ENCODE assay signal across 11 cellular contexts in the genomic region with DNA sequence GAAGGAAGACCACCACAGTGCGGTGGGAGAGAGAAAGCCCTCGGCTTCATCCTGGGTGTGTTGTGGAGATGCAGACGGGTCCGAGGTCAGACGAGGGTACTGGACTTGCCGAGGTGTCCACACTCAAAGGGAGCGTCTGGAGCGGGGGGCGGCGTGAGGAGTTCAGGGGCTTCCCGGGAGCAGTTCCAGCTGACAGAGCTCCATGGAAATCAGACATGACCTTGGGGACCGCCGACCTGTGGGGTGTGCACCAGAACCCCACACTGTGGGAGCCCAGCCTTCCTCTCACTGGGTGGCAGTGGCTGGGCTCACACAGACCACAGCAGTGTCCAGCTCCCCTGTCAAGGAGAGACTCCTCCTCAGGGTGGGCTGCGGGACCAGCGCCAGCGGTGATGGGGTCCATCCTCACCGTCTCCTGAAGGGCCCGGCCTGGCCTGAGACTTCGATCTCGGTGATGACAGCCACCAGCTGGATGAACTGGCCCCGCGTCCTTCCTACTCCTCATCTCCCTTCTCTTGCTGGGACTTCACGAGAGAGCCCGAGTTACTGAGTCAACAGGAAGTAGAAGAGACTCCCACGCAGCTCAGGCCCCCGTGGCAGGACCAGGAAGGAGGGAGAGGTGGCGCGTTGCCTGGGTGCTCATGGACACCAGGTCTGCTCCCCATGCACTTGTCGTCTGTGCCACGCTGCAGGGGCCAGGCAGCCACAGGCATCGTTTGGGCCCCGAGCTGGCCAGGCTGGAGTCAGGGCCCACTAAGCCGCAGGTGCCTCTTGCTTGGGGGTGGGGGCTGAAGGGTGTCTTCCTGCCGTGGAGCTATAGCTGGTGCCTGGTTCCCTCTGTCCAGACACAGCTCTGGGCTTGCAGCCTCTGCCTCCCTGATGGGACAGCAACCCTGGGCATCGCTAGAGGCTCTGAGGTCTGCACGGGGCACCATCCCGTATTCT.
DNase-seq lines count a peak whose midpoint lies in the region; ATAC-seq and TF ChIP-seq lines count a peak whose summit lies in the region.
"Had no signal": no experiment of that assay in that cellular context is flagged by ENCODE, and none has a peak within 500 bp of the region (broad histone marks: within the 10 kb centered on the region; RNA-seq: fewer than 3 reads in every experiment).

No MANE protein-coding gene starts in this region.

- H3K9me3 Mint-ChIP-seq in activated CD4-positive, alpha-beta T cell treated with anti-CD3 and anti-CD28 coated beads for 36 hours (ENCODE audit: low read depth) = peaks cover 7% of the 10 kb centered on the region
- peaks cover 6% of the 10 kb centered on the region for H3K9me3 Mint-ChIP-seq in stimulated activated memory B cell treated with anti-CD40 and anti-IgM and Interleukin-4, amounts not matched to agents 10 μg/mL and 1 μg/mL and 100 μg/mL, for 72 hours
- H3K9me3 Mint-ChIP-seq in activated T-helper 2 cell treated with anti-CD3 and anti-CD28 coated beads, Interferon-gamma antibody, Interleukin-2, Interleukin-4, amounts not matched to agents 10 μg/mL and 5 μg/mL and 100 μg/mL, durations not matched to agents 14 hours and 24 hours and 36 hours = peaks cover 8% of the 10 kb centered on the region

- POLR2A ChIA-PET in activated CD4-positive, alpha-beta T cell treated with anti-CD3 and anti-CD28 coated beads for 36 hours (lab: Charles Lee) = no interaction called here

- H3K27me3 Mint-ChIP-seq in activated CD4-positive, alpha-beta T cell treated with anti-CD3 and anti-CD28 coated beads for 36 hours = no peaks in the 10 kb centered on the region
- H3K27me3 Mint-ChIP-seq in stimulated activated memory B cell treated with anti-CD40 and anti-IgM and Interleukin-4, amounts not matched to agents 10 μg/mL and 1 μg/mL and 100 μg/mL, for 72 hours = no peaks in the 10 kb centered on the region
- H3K27me3 Mint-ChIP-seq in activated T-helper 2 cell treated with anti-CD3 and anti-CD28 coated beads, Interferon-gamma antibody, Interleukin-2, Interleukin-4, amounts not matched to agents 10 μg/mL and 5 μg/mL and 100 μg/mL, durations not matched to agents 14 hours and 24 hours and 36 hours (ENCODE audit: low read depth) = no peaks in the 10 kb centered on the region

- no peak for TF ChIP-seq CTCF in right atrium auricular region (IDR thresholded peaks at IDR 0.05)

- H3K4me3 ChIP-seq in SJSA1 (no peak overlapping the region), right atrium auricular region (no peak overlapping the region)
- H3K4me3 ChIP-seq: lung had no signal

- ATAC-seq in activated CD4-positive, alpha-beta T cell treated with anti-CD3 and anti-CD28 coated beads for 36 hours = no peak
- no peak for ATAC-seq in stimulated activated memory B cell treated with anti-CD40 and anti-IgM and Interleukin-4, amounts not matched to agents 10 μg/mL and 1 μg/mL and 100 μg/mL, for 72 hours
- no peak for ATAC-seq in HG03097 (IDR thresholded peaks at IDR 0.05; ENCODE audit: low FRiP score, unreplicated experiment)

- H3K9me3 ChIP-seq in SJSA1 (replicated peaks) = peaks cover 11% of the 10 kb centered on the region
- H3K9me3 ChIP-seq in right atrium auricular region = peaks cover 0 to 14% of the 10 kb centered on the region in 2 donors

- no peak overlapping the region for H3K4me3 Mint-ChIP-seq in activated CD4-positive, alpha-beta T cell treated with anti-CD3 and anti-CD28 coated beads for 36 hours
- H3K4me3 Mint-ChIP-seq in stimulated activated memory B cell treated with anti-CD40 and anti-IgM and Interleukin-4, amounts not matched to agents 10 μg/mL and 1 μg/mL and 100 μg/mL, for 72 hours = no peak overlapping the region
- no peak overlapping the region for H3K4me3 Mint-ChIP-seq in activated T-helper 2 cell treated with anti-CD3 and anti-CD28 coated beads, Interferon-gamma antibody, Interleukin-2, Interleukin-4, amounts not matched to agents 10 μg/mL and 5 μg/mL and 100 μg/mL, durations not matched to agents 14 hours and 24 hours and 36 hours (ENCODE audit: low read depth)

- H3K27me3 ChIP-seq in SJSA1 (replicated peaks) (no peaks in the 10 kb centered on the region), right atrium auricular region (no peaks in the 10 kb centered on the region)

- no peak overlapping the region for H3K27ac ChIP-seq in SJSA1
- H3K27ac ChIP-seq in right atrium auricular region = peak overlapping the region; percentile 77 to 80
- H3K27ac ChIP-seq: KMS-11 had no signal

- H3K4me1 ChIP-seq in SJSA1 (replicated peaks) (peaks cover 27% of the 10 kb centered on the region), right atrium auricular region (peaks cover 0 to 39% of the 10 kb centered on the region in 2 donors)

- H3K36me3 ChIP-seq in SJSA1 = peaks cover 11% of the 10 kb centered on the region
- no peaks in the 10 kb centered on the region for H3K36me3 ChIP-seq in right atrium auricular region

- CTCF ChIA-PET in activated CD4-positive, alpha-beta T cell treated with anti-CD3 and anti-CD28 coated beads for 36 hours (lab: Charles Lee) = no interaction called here

- H3K4me1 Mint-ChIP-seq in activated CD4-positive, alpha-beta T cell treated with anti-CD3 and anti-CD28 coated beads for 36 hours = peaks cover 2% of the 10 kb centered on the region
- H3K4me1 Mint-ChIP-seq in stimulated activated memory B cell treated with anti-CD40 and anti-IgM and Interleukin-4, amounts not matched to agents 10 μg/mL and 1 μg/mL and 100 μg/mL, for 72 hours = peaks cover 26% of the 10 kb centered on the region
- peaks cover 5% of the 10 kb centered on the region for H3K4me1 Mint-ChIP-seq in activated T-helper 2 cell treated with anti-CD3 and anti-CD28 coated beads, Interferon-gamma antibody, Interleukin-2, Interleukin-4, amounts not matched to agents 10 μg/mL and 5 μg/mL and 100 μg/mL, durations not matched to agents 14 hours and 24 hours and 36 hours (ENCODE audit: low read depth)

- peaks cover 4% of the 10 kb centered on the region for H3K36me3 Mint-ChIP-seq in activated CD4-positive, alpha-beta T cell treated with anti-CD3 and anti-CD28 coated beads for 36 hours (ENCODE audit: low read depth)
- no peaks in the 10 kb centered on the region for H3K36me3 Mint-ChIP-seq in stimulated activated memory B cell treated with anti-CD40 and anti-IgM and Interleukin-4, amounts not matched to agents 10 μg/mL and 1 μg/mL and 100 μg/mL, for 72 hours
- no peaks in the 10 kb centered on the region for H3K36me3 Mint-ChIP-seq in activated T-helper 2 cell treated with anti-CD3 and anti-CD28 coated beads, Interferon-gamma antibody, Interleukin-2, Interleukin-4, amounts not matched to agents 10 μg/mL and 5 μg/mL and 100 μg/mL, durations not matched to agents 14 hours and 24 hours and 36 hours (ENCODE audit: low read depth)

- no peak overlapping the region for H3K27ac Mint-ChIP-seq in activated CD4-positive, alpha-beta T cell treated with anti-CD3 and anti-CD28 coated beads for 36 hours
- H3K27ac Mint-ChIP-seq in stimulated activated memory B cell treated with anti-CD40 and anti-IgM and Interleukin-4, amounts not matched to agents 10 μg/mL and 1 μg/mL and 100 μg/mL, for 72 hours = peak overlapping the region; percentile 17
- no peak overlapping the region for H3K27ac Mint-ChIP-seq in activated T-helper 2 cell treated with anti-CD3 and anti-CD28 coated beads, Interferon-gamma antibody, Interleukin-2, Interleukin-4, amounts not matched to agents 10 μg/mL and 5 μg/mL and 100 μg/mL, durations not matched to agents 14 hours and 24 hours and 36 hours

- intact Hi-C loops in activated CD4-positive, alpha-beta T cell treated with anti-CD3 and anti-CD28 coated beads for 36 hours (cut with DNase I, micrococcal nuclease) = no loop called here
- intact Hi-C loops in activated T-helper 2 cell treated with anti-CD3 and anti-CD28 coated beads, Interferon-gamma antibody, Interleukin-2, Interleukin-4, amounts not matched to agents 10 μg/mL and 5 μg/mL and 100 μg/mL, durations not matched to agents 14 hours and 24 hours and 36 hours (cut with micrococcal nuclease) = no loop called here

- peak; percentile 21 for DNase-seq in activated CD4-positive, alpha-beta T cell treated with anti-CD3 and anti-CD28 coated beads for 36 hours
- no peak for DNase-seq in activated CD4-positive, alpha-beta T cell treated with anti-CD3 and anti-CD28 coated beads, Interleukin-2, amount 50 U/mL, for 4 hours
- peak; percentile 32 to 46 for DNase-seq in SJSA1 (ENCODE audit: low read depth in 1 of 2, low spot score in 2 of 2)
- no peak for DNase-seq in right atrium auricular region (ENCODE audit: low spot score)
- no peak for DNase-seq in activated T-helper 2 cell treated with anti-CD3 and anti-CD28 coated beads, Interferon-gamma antibody, Interleukin-2, Interleukin-4, amounts not matched to agents 10 μg/mL and 5 μg/mL and 100 μg/mL, durations not matched to agents 14 hours and 24 hours and 36 hours (ENCODE audit: low spot score)
- DNase-seq in NCI-H1694 treated with DMSO at 0.1 percent for 48 hours (lab: John Stamatoyannopoulos, UW) = no peak
- DNase-seq: ACHN had no signal

Comparison
In these comparisons a context has a peak if more than half of its experiments do, and no peak if none do; other contexts are left out.
1. DNase-seq: peak in activated CD4-positive, alpha-beta T cell treated with anti-CD3 and anti-CD28 coated beads for 36 hours (single experiment) and SJSA1 (2 of 2); none in activated CD4-positive, alpha-beta T cell treated with anti-CD3 and anti-CD28 coated beads, Interleukin-2, amount 50 U/mL, for 4 hours (0 of 2), right atrium auricular region (single experiment), activated T-helper 2 cell treated with anti-CD3 and anti-CD28 coated beads, Interferon-gamma antibody, Interleukin-2, Interleukin-4, amounts not matched to agents 10 μg/mL and 5 μg/mL and 100 μg/mL, durations not matched to agents 14 hours and 24 hours and 36 hours (single experiment) and NCI-H1694 treated with DMSO at 0.1 percent for 48 hours (single experiment).